Comparison of ENCODE assay signal across 25 cellular contexts in genomic region chr7:28033386-28033785, GRCh38.
DNase-seq lines count a peak whose midpoint lies in the region; ATAC-seq, FAIRE-seq and TF ChIP-seq lines count a peak whose summit lies in the region.
"Had no signal": no experiment of that assay in that cellular context is flagged by ENCODE, and none has a peak within 500 bp of the region (broad histone marks: within the 10 kb centered on the region; RNA-seq: fewer than 3 reads in every experiment).

No MANE protein-coding gene starts in this region.

- H3K9me3 ChIP-seq in mammary epithelial cell (replicated peaks; ENCODE audit: insufficient read depth, low read length) (no peaks in the 10 kb centered on the region), muscle layer of colon (ENCODE audit: low read length) (no peaks in the 10 kb centered on the region)
- H3K9me3 ChIP-seq: BLaER1 treated with 17β-estradiol and CSF1 and Interleukin-3, amounts not matched to agents 10 nM and 100 nM; SJCRH30 had no signal

- peaks cover 34% of the 10 kb centered on the region for H3K79me2 ChIP-seq in mammary epithelial cell (ENCODE audit: insufficient read depth, low read length)

- H3K27me3 Mint-ChIP-seq in MCF 10A (ENCODE audit: insufficient read depth, unreplicated experiment), result no peaks in the 10 kb centered on the region
- H3K27me3 Mint-ChIP-seq: CD8-positive, alpha-beta memory T cell had no signal

- TF ChIP-seq CTCF in mammary epithelial cell (conservative IDR thresholded peaks at IDR 0.05 in 1 of 2, IDR thresholded peaks at IDR 0.05 in 1 of 2; ENCODE audit: extremely low read depth in 1 of 2, insufficient read depth in 1 of 2, low read depth in 1 of 2, low read length in 2 of 2) (no peak), MCF 10A (IDR thresholded peaks at IDR 0.05; ENCODE audit: unreplicated experiment) (no peak), bronchial epithelial cell (IDR thresholded peaks at IDR 0.05; ENCODE audit: insufficient read depth, low read length, severe bottlenecking) (no peak)

- in situ Hi-C loops in mammary epithelial cell (cut with MboI; ENCODE audit: low sequenced_read_pairs in 2 of 2), result no loop called here

- no peak overlapping the region for H2AFZ ChIP-seq in mammary epithelial cell (ENCODE audit: low read depth, low read length)

- H4K20me1 ChIP-seq in mammary epithelial cell (ENCODE audit: insufficient read depth, low read length), result no peaks in the 10 kb centered on the region

- intact Hi-C loops in mammary epithelial cell (cut with micrococcal nuclease), result no loop called here
- intact Hi-C loops in MCF 10A (cut with micrococcal nuclease), result no loop called here

- H3K9ac ChIP-seq in mammary epithelial cell (ENCODE audit: insufficient read depth, low read length) (no peak overlapping the region), muscle layer of colon (ENCODE audit: low read length) (no peak overlapping the region)
- H3K9ac ChIP-seq: BLaER1 treated with 17β-estradiol and CSF1 and Interleukin-3, amounts not matched to agents 10 nM and 100 nM had no signal

- CTCF ChIA-PET in mammary epithelial cell (lab: Charles Lee; ENCODE audit: low non-redundant PET) (no interaction called here), MCF 10A (lab: Yijun Ruan, JAX) (interaction anchor here (0.8 to 1.2 kb wide), 2 partner anchors 114 to 720 kb away, joined by 4 read pairs; no protein-coding TSS in a partner anchor)

- H3K4me3 ChIP-seq in mammary epithelial cell (replicated peaks in 1 of 3; ENCODE audit: insufficient read depth in 1 of 3, low read depth in 2 of 3, low read length in 3 of 3) (no peak overlapping the region), bronchial epithelial cell (ENCODE audit: low read depth, low read length) (no peak overlapping the region), muscle layer of colon (ENCODE audit: low read depth in 1 of 2, low read length in 2 of 2) (no peak overlapping the region)
- H3K4me3 ChIP-seq: BLaER1 treated with 17β-estradiol and CSF1 and Interleukin-3, amounts not matched to agents 10 nM and 100 nM; K562; SJCRH30 had no signal

- POLR2A ChIA-PET in MCF 10A (lab: Yijun Ruan, JAX), result no interaction called here

- BruUV-seq in mammary epithelial cell (replicated peaks; lab: Mats Ljungman, UMichigan), result no TSS peak
- BruUV-seq in MCF 10A (replicated peaks; lab: Mats Ljungman, UMichigan), result no TSS peak

- no peak overlapping the region for H3K4me3 Mint-ChIP-seq in MCF 10A (ENCODE audit: unreplicated experiment)
- H3K4me3 Mint-ChIP-seq: CD8-positive, alpha-beta memory T cell; H9; HFFc6 had no signal

- H3K36me3 ChIP-seq in mammary epithelial cell (ENCODE audit: insufficient read depth, low read length), result no peaks in the 10 kb centered on the region
- H3K36me3 ChIP-seq in bronchial epithelial cell (ENCODE audit: control insufficient read depth, insufficient read depth, low read length), result no peaks in the 10 kb centered on the region
- H3K36me3 ChIP-seq in muscle layer of colon (ENCODE audit: insufficient read depth, low read length), result no peaks in the 10 kb centered on the region
- H3K36me3 ChIP-seq: SJCRH30 had no signal

- H3K27ac Mint-ChIP-seq in MCF 10A (ENCODE audit: low read depth, unreplicated experiment), result no peak overlapping the region
- H3K27ac Mint-ChIP-seq: HFFc6 had no signal

- WGBS in mammary epithelial cell (ENCODE audit: low coverage, missing lambda C conversion rate), result 91% methylated on average over 4 of the region's 4 CpGs

- no peak for ATAC-seq in GM19455 (IDR thresholded peaks at IDR 0.05; ENCODE audit: unreplicated experiment)
- ATAC-seq: K562 had no signal

- H3K27me3 ChIP-seq in mammary epithelial cell (ENCODE audit: insufficient read depth, low read length), result no peaks in the 10 kb centered on the region
- H3K27me3 ChIP-seq in bronchial epithelial cell (ENCODE audit: control insufficient read depth, insufficient read depth, low read length), result no peaks in the 10 kb centered on the region
- no peaks in the 10 kb centered on the region for H3K27me3 ChIP-seq in muscle layer of colon (ENCODE audit: control insufficient read depth in 1 of 2, insufficient read depth in 2 of 2, low read length in 2 of 2)
- H3K27me3 ChIP-seq: BLaER1 treated with 17β-estradiol and CSF1 and Interleukin-3, amounts not matched to agents 10 nM and 100 nM; SJCRH30 had no signal

- peaks cover 42% of the 10 kb centered on the region for H3K4me1 Mint-ChIP-seq in MCF 10A (ENCODE audit: insufficient read depth, unreplicated experiment)

- FAIRE-seq in bronchial epithelial cell (lab: Jason Lieb, UNC), result no peak
- FAIRE-seq: G401.6, GM19239, K562, RCC 7860 had no signal

- dilution Hi-C loops in mammary epithelial cell (cut with HindIII; ENCODE audit: low sequenced_read_pairs), result loop anchor here (5.0 kb wide), 1 partner anchor 71 kb away; no protein-coding TSS in a partner anchor

- H3K9me3 Mint-ChIP-seq in MCF 10A (ENCODE audit: unreplicated experiment), result no peaks in the 10 kb centered on the region
- H3K9me3 Mint-ChIP-seq: CD8-positive, alpha-beta memory T cell; H9; HFFc6 had no signal

- H3K4me1 ChIP-seq in mammary epithelial cell (ENCODE audit: insufficient read depth, low read length), result peaks cover 29% of the 10 kb centered on the region
- peaks cover 82% of the 10 kb centered on the region for H3K4me1 ChIP-seq in muscle layer of colon (ENCODE audit: insufficient read depth, low read length)

- DNase-seq in mammary epithelial cell (peak; percentile 14), MCF 10A (ENCODE audit: unreplicated experiment) (no peak), bronchial epithelial cell (ENCODE audit: low read depth) (peak; percentile 22), CD1c-positive myeloid dendritic cell (ENCODE audit: extremely low spot score) (no peak), NCI-H510A (lab: John Stamatoyannopoulos, UW) (no peak), NOMO-1 treated with dmso at 0.1 percent for 144 hours (lab: John Stamatoyannopoulos, UW; ENCODE audit: unreplicated experiment) (no peak)
- DNase-seq: CD8-positive, alpha-beta memory T cell; HFFc6; MM.1S; NCI-H1092; NCI-H1436; NCI-H1930; NCI-H510A treated with DMSO at 0.1 percent for 48 hours; NCI-H774; NK-92 treated with Interleukin-12 subunit alpha and Interleukin-12 subunit beta, amount 100 ng/mL, for 24 hours; SJCRH30 had no signal

- no peaks in the 10 kb centered on the region for H3K36me3 Mint-ChIP-seq in MCF 10A (ENCODE audit: insufficient read depth, unreplicated experiment)

- no peak overlapping the region for H3K4me2 ChIP-seq in mammary epithelial cell (ENCODE audit: insufficient read depth, low read depth, low read length)
- H3K4me2 ChIP-seq: BLaER1 treated with 17β-estradiol and CSF1 and Interleukin-3, amounts not matched to agents 10 nM and 100 nM had no signal

- no peak overlapping the region for H3K27ac ChIP-seq in mammary epithelial cell (ENCODE audit: insufficient read depth, low read depth, low read length)
- peak overlapping the region; percentile 55 for H3K27ac ChIP-seq in muscle layer of colon (ENCODE audit: low read depth, low read length)
- H3K27ac ChIP-seq: 22Rv1; BLaER1 treated with 17β-estradiol and CSF1 and Interleukin-3, amounts not matched to agents 10 nM and 100 nM; SJCRH30 had no signal

Comparison
In these comparisons a context has a peak if more than half of its experiments do, and no peak if none do; other contexts are left out.
1. DNase-seq: peak in mammary epithelial cell (single experiment) and bronchial epithelial cell (single experiment); none in MCF 10A (single experiment), CD1c-positive myeloid dendritic cell (single experiment), NCI-H510A (single experiment) and NOMO-1 treated with dmso at 0.1 percent for 144 hours (single experiment).